8 cellular contexts compared by ENCODE assay signal in genomic region chr1:192951961-192952460, GRCh38.
DNase-seq lines count a peak whose midpoint lies in the region; ATAC-seq and TF ChIP-seq lines count a peak whose summit lies in the region.

No MANE protein-coding gene starts in this region.

- intact Hi-C loops in activated CD8-positive, alpha-beta T cell treated with anti-CD3 and anti-CD28 coated beads for 36 hours (cut with micrococcal nuclease): no loop called here

- H3K4me3 Mint-ChIP-seq in activated CD8-positive, alpha-beta T cell treated with anti-CD3 and anti-CD28 coated beads for 36 hours: no peak overlapping the region
- no peak overlapping the region for H3K4me3 Mint-ChIP-seq in activated CD8-positive, alpha-beta T cell treated with anti-CD3 and anti-CD28 coated beads, Interleukin-2, amount 10 ng/mL, durations not matched to agents 7 days and 5 days
- H3K4me3 Mint-ChIP-seq in effector memory CD8-positive, alpha-beta T cell: no peak overlapping the region

- no peak overlapping the region for H3K27ac Mint-ChIP-seq in activated CD8-positive, alpha-beta T cell treated with anti-CD3 and anti-CD28 coated beads for 36 hours
- no peak overlapping the region for H3K27ac Mint-ChIP-seq in activated CD8-positive, alpha-beta T cell treated with anti-CD3 and anti-CD28 coated beads, Interleukin-2, amount 10 ng/mL, durations not matched to agents 7 days and 5 days
- H3K27ac Mint-ChIP-seq in effector memory CD8-positive, alpha-beta T cell: no peak overlapping the region

- ATAC-seq in activated CD8-positive, alpha-beta T cell treated with anti-CD3 and anti-CD28 coated beads for 36 hours: peak; percentile 20
- no peak for ATAC-seq in activated CD8-positive, alpha-beta T cell treated with anti-CD3 and anti-CD28 coated beads, Interleukin-2, amount 10 ng/mL, durations not matched to agents 7 days and 5 days
- ATAC-seq in HG02870 (IDR thresholded peaks at IDR 0.05; ENCODE audit: unreplicated experiment): peak; percentile 98
- no peak for ATAC-seq in effector memory CD8-positive, alpha-beta T cell (replicated peaks)

- H3K36me3 Mint-ChIP-seq in activated CD8-positive, alpha-beta T cell treated with anti-CD3 and anti-CD28 coated beads for 36 hours (ENCODE audit: low read depth): no peaks in the 10 kb centered on the region
- H3K36me3 Mint-ChIP-seq in activated CD8-positive, alpha-beta T cell treated with anti-CD3 and anti-CD28 coated beads, Interleukin-2, amount 10 ng/mL, durations not matched to agents 7 days and 5 days (ENCODE audit: low read depth): no peaks in the 10 kb centered on the region
- no peaks in the 10 kb centered on the region for H3K36me3 Mint-ChIP-seq in effector memory CD8-positive, alpha-beta T cell (ENCODE audit: insufficient read depth)

- TF ChIP-seq CTCF in activated CD8-positive, alpha-beta T cell treated with anti-CD3 and anti-CD28 coated beads for 36 hours (IDR thresholded peaks at IDR 0.05): no peak
- no peak for TF ChIP-seq CTCF in RWPE1 (conservative IDR thresholded peaks at IDR 0.05; ENCODE audit: low read depth)

- no peak overlapping the region for H3K27ac ChIP-seq in RWPE1

- POLR2A ChIA-PET in activated CD8-positive, alpha-beta T cell treated with anti-CD3 and anti-CD28 coated beads for 36 hours (lab: Charles Lee): no interaction called here
- POLR2A ChIA-PET in activated CD8-positive, alpha-beta T cell treated with anti-CD3 and anti-CD28 coated beads, Interleukin-2, amount 10 ng/mL, durations not matched to agents 7 days and 5 days (lab: Charles Lee): no interaction called here
- POLR2A ChIA-PET in RWPE1 (lab: Yijun Ruan, JAX; ENCODE audit: low non-redundant PET) (no interaction called here), HEK293T (lab: Yijun Ruan, JAX) (no interaction called here)

- CTCF ChIA-PET in activated CD8-positive, alpha-beta T cell treated with anti-CD3 and anti-CD28 coated beads for 36 hours (lab: Charles Lee): no interaction called here
- CTCF ChIA-PET in activated CD8-positive, alpha-beta T cell treated with anti-CD3 and anti-CD28 coated beads, Interleukin-2, amount 10 ng/mL, durations not matched to agents 7 days and 5 days (lab: Charles Lee): no interaction called here
- CTCF ChIA-PET in RWPE1 (lab: Yijun Ruan, JAX): interaction anchor here (0.6 kb wide), 1 partner anchor 108 kb away, joined by 3 read pairs; no protein-coding TSS in a partner anchor
- CTCF ChIA-PET in HEK293T (lab: Yijun Ruan, JAX): no interaction called here

- H3K4me1 Mint-ChIP-seq in activated CD8-positive, alpha-beta T cell treated with anti-CD3 and anti-CD28 coated beads for 36 hours (ENCODE audit: low read depth): no peaks in the 10 kb centered on the region
- no peaks in the 10 kb centered on the region for H3K4me1 Mint-ChIP-seq in activated CD8-positive, alpha-beta T cell treated with anti-CD3 and anti-CD28 coated beads, Interleukin-2, amount 10 ng/mL, durations not matched to agents 7 days and 5 days (ENCODE audit: low read depth)
- H3K4me1 Mint-ChIP-seq in effector memory CD8-positive, alpha-beta T cell (ENCODE audit: low read depth in 2 of 2): no peaks in the 10 kb centered on the region

- no peak for DNase-seq in activated CD8-positive, alpha-beta T cell treated with anti-CD3 and anti-CD28 coated beads for 36 hours
- no peak for DNase-seq in activated CD8-positive, alpha-beta T cell treated with anti-CD3 and anti-CD28 coated beads, Interleukin-2, amount 10 ng/mL, durations not matched to agents 7 days and 5 days
- DNase-seq in RWPE1 (ENCODE audit: low spot score) (peak; percentile 37), left kidney (ENCODE audit: low read depth, low spot score) (peak; percentile 59), HEK293T (ENCODE audit: extremely low spot score) (no peak), DMS79 treated with DMSO at 0.1 percent for 48 hours (lab: John Stamatoyannopoulos, UW) (no peak)
- DNase-seq in effector memory CD8-positive, alpha-beta T cell: no peak

- no peaks in the 10 kb centered on the region for H3K9me3 Mint-ChIP-seq in activated CD8-positive, alpha-beta T cell treated with anti-CD3 and anti-CD28 coated beads for 36 hours
- H3K9me3 Mint-ChIP-seq in activated CD8-positive, alpha-beta T cell treated with anti-CD3 and anti-CD28 coated beads, Interleukin-2, amount 10 ng/mL, durations not matched to agents 7 days and 5 days (ENCODE audit: insufficient read depth): no peaks in the 10 kb centered on the region
- no peaks in the 10 kb centered on the region for H3K9me3 Mint-ChIP-seq in effector memory CD8-positive, alpha-beta T cell

- H3K27me3 Mint-ChIP-seq in activated CD8-positive, alpha-beta T cell treated with anti-CD3 and anti-CD28 coated beads for 36 hours: no peaks in the 10 kb centered on the region
- no peaks in the 10 kb centered on the region for H3K27me3 Mint-ChIP-seq in activated CD8-positive, alpha-beta T cell treated with anti-CD3 and anti-CD28 coated beads, Interleukin-2, amount 10 ng/mL, durations not matched to agents 7 days and 5 days (ENCODE audit: low read depth)
- H3K27me3 Mint-ChIP-seq in effector memory CD8-positive, alpha-beta T cell: no peaks in the 10 kb centered on the region

TF ChIP-seq in HEK293T, 16 proteins besides CTCF, POLR2A, EP300 and RAD21:
- TF ChIP-seq SUZ12 (IDR thresholded peaks at IDR 0.05) (no peak), NFRKB (IDR thresholded peaks at IDR 0.05) (no peak), SP1 (IDR thresholded peaks at IDR 0.05) (no peak), BHLHE40 (IDR thresholded peaks at IDR 0.05; ENCODE audit: borderline replicate concordance) (no peak)

Comparison
In these comparisons a context has a peak if more than half of its experiments do, and no peak if none do; other contexts are left out.
1. ATAC-seq: peak in activated CD8-positive, alpha-beta T cell treated with anti-CD3 and anti-CD28 coated beads for 36 hours (single experiment) and HG02870 (single experiment); none in activated CD8-positive, alpha-beta T cell treated with anti-CD3 and anti-CD28 coated beads, Interleukin-2, amount 10 ng/mL, durations not matched to agents 7 days and 5 days (single experiment) and effector memory CD8-positive, alpha-beta T cell (single experiment).
2. DNase-seq: peak in RWPE1 (single experiment) and left kidney (single experiment); none in activated CD8-positive, alpha-beta T cell treated with anti-CD3 and anti-CD28 coated beads for 36 hours (single experiment), activated CD8-positive, alpha-beta T cell treated with anti-CD3 and anti-CD28 coated beads, Interleukin-2, amount 10 ng/mL, durations not matched to agents 7 days and 5 days (single experiment), HEK293T (single experiment), DMS79 treated with DMSO at 0.1 percent for 48 hours (single experiment) and effector memory CD8-positive, alpha-beta T cell (0 of 3).